In genomic region chr5:143008032-143008431, GRCh38 we compare ENCODE assay signal across 12 cellular contexts.
DNase-seq lines count a peak whose midpoint lies in the region; ATAC-seq and TF ChIP-seq lines count a peak whose summit lies in the region.
"Had no signal": no experiment of that assay in that cellular context is flagged by ENCODE, and none has a peak within 500 bp of the region (broad histone marks: within the 10 kb centered on the region; RNA-seq: fewer than 3 reads in every experiment).

No MANE protein-coding gene starts in this region.

- H3K4me1 ChIP-seq in ACC112 (ENCODE audit: control insufficient read depth, insufficient read depth, low read length, unreplicated experiment), result peaks cover 44% of the 10 kb centered on the region

- no peak overlapping the region for H3K4me3 ChIP-seq in ACC112 (ENCODE audit: low read depth, low read length)

- POLR2A ChIA-PET in CD4-positive, alpha-beta T cell (lab: Charles Lee), result no interaction called here
- POLR2A ChIA-PET in activated CD8-positive, alpha-beta T cell treated with anti-CD3 and anti-CD28 coated beads for 36 hours (lab: Charles Lee), result interaction anchor here (0.8 kb wide), 1 partner anchor 58 kb away, joined by 3 read pairs; no protein-coding TSS in a partner anchor

- H3K79me2 ChIP-seq in ACC112 (ENCODE audit: control insufficient read depth, insufficient read depth, low read length, unreplicated experiment), result no peaks in the 10 kb centered on the region

- no peaks in the 10 kb centered on the region for H3K36me3 ChIP-seq in ACC112 (ENCODE audit: insufficient read depth, low read length)

- no peaks in the 10 kb centered on the region for H3K36me3 Mint-ChIP-seq in CD4-positive, alpha-beta T cell (ENCODE audit: low read depth)
- peaks cover 6% of the 10 kb centered on the region for H3K36me3 Mint-ChIP-seq in activated CD8-positive, alpha-beta T cell treated with anti-CD3 and anti-CD28 coated beads for 36 hours (ENCODE audit: low read depth)
- H3K36me3 Mint-ChIP-seq: IgD-negative memory B cell had no signal

- no peaks in the 10 kb centered on the region for H3K9me3 ChIP-seq in CD4-positive, alpha-beta T cell (ENCODE audit: control insufficient read depth, low read length)

- no peak for ATAC-seq in CD4-positive, alpha-beta T cell (ENCODE audit: poor library complexity)
- ATAC-seq in activated CD8-positive, alpha-beta T cell treated with anti-CD3 and anti-CD28 coated beads for 36 hours, result no peak
- ATAC-seq in left colon, result peak; percentile 41
- no peak for ATAC-seq in HG03521 (IDR thresholded peaks at IDR 0.05; ENCODE audit: unreplicated experiment)
- ATAC-seq: Panc1 had no signal

- H2AFZ ChIP-seq in ACC112 (ENCODE audit: low read length, unreplicated experiment), result no peak overlapping the region

- peak overlapping the region; percentile 11 for H3K4me3 Mint-ChIP-seq in CD4-positive, alpha-beta T cell
- no peak overlapping the region for H3K4me3 Mint-ChIP-seq in activated CD8-positive, alpha-beta T cell treated with anti-CD3 and anti-CD28 coated beads for 36 hours
- H3K4me3 Mint-ChIP-seq: type B pancreatic cell had no signal

- CTCF ChIA-PET in CD4-positive, alpha-beta T cell (lab: Charles Lee), result interaction anchor here (0.8 to 1.9 kb wide), 5 partner anchors 111 to 402 kb away, joined by 3 to 6 read pairs (median 4); no protein-coding TSS in a partner anchor
- CTCF ChIA-PET in activated CD8-positive, alpha-beta T cell treated with anti-CD3 and anti-CD28 coated beads for 36 hours (lab: Charles Lee), result interaction anchor here (0.7 to 1.8 kb wide), 4 partner anchors 16 to 396 kb away, joined by 3 to 8 read pairs (median 4); partner anchors contain the start of gene NR3C1

- intact Hi-C loops in CD4-positive, alpha-beta T cell (cut with DNase I, micrococcal nuclease), result loop anchor here (10.0 kb wide), 2 partner anchors 83 to 243 kb away; no protein-coding TSS in a partner anchor
- intact Hi-C loops in activated CD8-positive, alpha-beta T cell treated with anti-CD3 and anti-CD28 coated beads for 36 hours (cut with micrococcal nuclease), result loop anchor here (2.0 to 10.0 kb wide), 7 partner anchors 47 to 1177 kb away; partner anchors contain the start of gene NR3C1
- intact Hi-C loops in left colon (cut with DNase I, micrococcal nuclease), result loop anchor here in 1 of 2 donors (10.0 kb wide), 1 partner anchor 817 kb away; no protein-coding TSS in a partner anchor

- H3K27me3 Mint-ChIP-seq in CD4-positive, alpha-beta T cell, result no peaks in the 10 kb centered on the region
- H3K27me3 Mint-ChIP-seq in activated CD8-positive, alpha-beta T cell treated with anti-CD3 and anti-CD28 coated beads for 36 hours, result no peaks in the 10 kb centered on the region
- H3K27me3 Mint-ChIP-seq: IgD-negative memory B cell, type B pancreatic cell had no signal

- in situ Hi-C loops in G401 (cut with HindIII; ENCODE audit: low sequenced_read_pairs), result no loop called here

- no peak for DNase-seq in CD4-positive, alpha-beta T cell
- DNase-seq in activated CD8-positive, alpha-beta T cell treated with anti-CD3 and anti-CD28 coated beads for 36 hours, result no peak
- DNase-seq in left colon, result no peak
- DNase-seq in NCI-H1930 (lab: John Stamatoyannopoulos, UW), result no peak
- no peak for DNase-seq in G401 (ENCODE audit: low spot score)
- DNase-seq: activated CD4-positive, CD25-positive, alpha-beta regulatory T cell treated with anti-CD3 and anti-CD28 coated beads, Interleukin-2, amount 50 U/mL, for 72 hours; activated effector memory CD4-positive, alpha-beta T cell treated with anti-CD3 and anti-CD28 coated beads, Interleukin-2, amount 50 U/mL, for 16 hours had no signal

- H3K27me3 ChIP-seq in ACC112 (ENCODE audit: insufficient read depth, low read length), result no peaks in the 10 kb centered on the region
- no peaks in the 10 kb centered on the region for H3K27me3 ChIP-seq in CD4-positive, alpha-beta T cell (ENCODE audit: control insufficient read depth, insufficient read depth, low read length)

- peaks cover 50% of the 10 kb centered on the region for H3K4me1 Mint-ChIP-seq in CD4-positive, alpha-beta T cell (ENCODE audit: low read depth)
- peaks cover 87% of the 10 kb centered on the region for H3K4me1 Mint-ChIP-seq in activated CD8-positive, alpha-beta T cell treated with anti-CD3 and anti-CD28 coated beads for 36 hours (ENCODE audit: low read depth)

- H3K27ac Mint-ChIP-seq in CD4-positive, alpha-beta T cell, result peak overlapping the region; percentile 82
- peak overlapping the region; percentile 90 for H3K27ac Mint-ChIP-seq in activated CD8-positive, alpha-beta T cell treated with anti-CD3 and anti-CD28 coated beads for 36 hours
- H3K27ac Mint-ChIP-seq: type B pancreatic cell had no signal

- peak overlapping the region; percentile 98 for H3K27ac ChIP-seq in ACC112 (ENCODE audit: low read depth, low read length)
- H3K27ac ChIP-seq in CD4-positive, alpha-beta T cell (ENCODE audit: low read depth, low read length), result no peak overlapping the region

- no peak for TF ChIP-seq CTCF in CD4-positive, alpha-beta T cell (IDR thresholded peaks at IDR 0.05)
- no peak for TF ChIP-seq CTCF in activated CD8-positive, alpha-beta T cell treated with anti-CD3 and anti-CD28 coated beads for 36 hours (IDR thresholded peaks at IDR 0.05)

- H3K9me3 Mint-ChIP-seq in CD4-positive, alpha-beta T cell, result no peaks in the 10 kb centered on the region
- H3K9me3 Mint-ChIP-seq in activated CD8-positive, alpha-beta T cell treated with anti-CD3 and anti-CD28 coated beads for 36 hours, result peaks cover 4% of the 10 kb centered on the region
- H3K9me3 Mint-ChIP-seq: IgD-negative memory B cell, type B pancreatic cell had no signal
